ENCODE assay signal across 1 cellular context in genomic region chr7:92766461-92767003, GRCh38.
TF ChIP-seq lines count a peak whose summit lies in the region.

No MANE protein-coding gene starts in this region.

TF ChIP-seq in GM23338, 12 proteins besides CTCF, POLR2A, EP300 and RAD21 (continued from another document):
- TF ChIP-seq NANOG (IDR thresholded peaks at IDR 0.05; ENCODE audit: borderline replicate concordance): no peak
